ENCODE assay signal across 18 cellular contexts in genomic region chr17:78710607-78711006, GRCh38.
DNase-seq lines count a peak whose midpoint lies in the region; ATAC-seq and TF ChIP-seq lines count a peak whose summit lies in the region.
"Had no signal": no experiment of that assay in that cellular context is flagged by ENCODE, and none has a peak within 500 bp of the region (broad histone marks: within the 10 kb centered on the region; RNA-seq: fewer than 3 reads in every experiment).

No MANE protein-coding gene starts in this region.

- H3K4me2 ChIP-seq in KMS-11, result no peak overlapping the region

- peaks cover 84% of the 10 kb centered on the region for H3K79me2 ChIP-seq in KMS-11 (ENCODE audit: insufficient read depth, low read depth)

- H3K4me1 ChIP-seq in KMS-11 (ENCODE audit: low read depth, poor library complexity, severe bottlenecking), result peaks cover 87% of the 10 kb centered on the region
- H3K4me1 ChIP-seq in vagina, result peaks cover 41% of the 10 kb centered on the region

- TF ChIP-seq CTCF in KMS-11 (conservative IDR thresholded peaks at IDR 0.05; ENCODE audit: low read depth, low read length) (no peak), vagina (IDR thresholded peaks at IDR 0.05) (no peak)

- H3K36me3 ChIP-seq in KMS-11 (ENCODE audit: insufficient read depth), result 0 out of 2 replicates have a peak, but pooled peaks cover 5% of the 10 kb centered on the region
- peaks cover 0 to 11% of the 10 kb centered on the region in 2 donors for H3K36me3 ChIP-seq in vagina

- H3K9ac ChIP-seq in KMS-11, result no peak overlapping the region

- H3K4me3 Mint-ChIP-seq in activated T-cell treated with anti-CD3 and anti-CD28 coated beads, Interleukin-2, amount 50 U/mL, for 72 hours, result peak overlapping the region; percentile 39 to 58
- H3K4me3 Mint-ChIP-seq in activated T-cell treated with anti-CD3 and anti-CD28 coated beads, Interleukin-2, amount 50 U/mL, for 4 hours, result no peak overlapping the region
- H3K4me3 Mint-ChIP-seq in activated naive CD8-positive, alpha-beta T cell treated with anti-CD3 and anti-CD28 coated beads, Interleukin-2, amount 50 U/mL, for 24 hours, result peak overlapping the region; percentile 2
- H3K4me3 Mint-ChIP-seq in stimulated activated naive B cell treated with anti-CD40 and anti-IgM and Interleukin-4, amounts not matched to agents 10 μg/mL and 1 μg/mL and 100 μg/mL, for 72 hours, result peak overlapping the region; percentile 15 to 61
- H3K4me3 Mint-ChIP-seq: neural crest cell had no signal

- DNase-seq in activated T-cell treated with anti-CD3 and anti-CD28 coated beads, Interleukin-2, amount 50 U/mL, for 72 hours, result no peak
- DNase-seq in activated T-cell treated with anti-CD3 and anti-CD28 coated beads, Interleukin-2, amount 50 U/mL, for 4 hours, result no peak
- DNase-seq in activated naive CD8-positive, alpha-beta T cell treated with anti-CD3 and anti-CD28 coated beads, Interleukin-2, amount 50 U/mL, for 24 hours, result no peak
- DNase-seq in stimulated activated naive B cell treated with anti-CD40 and anti-IgM and Interleukin-4, amounts not matched to agents 10 μg/mL and 1 μg/mL and 100 μg/mL, for 72 hours, result no peak
- DNase-seq in vagina (ENCODE audit: extremely low spot score in 2 of 2), result no peak
- DNase-seq: aorta, Caco-2, islet precursor cell, mammary epithelial cell, MV-4-11, NCI-H2029 treated with DMSO at 0.1 percent for 48 hours, SHP77 treated with DMSO at 0.1 percent for 48 hours, T-helper 9 cell, upper lobe of left lung had no signal

- peaks cover 82% of the 10 kb centered on the region for H3K4me1 Mint-ChIP-seq in activated T-cell treated with anti-CD3 and anti-CD28 coated beads, Interleukin-2, amount 50 U/mL, for 72 hours (ENCODE audit: low read depth)
- peaks cover 69% of the 10 kb centered on the region for H3K4me1 Mint-ChIP-seq in activated T-cell treated with anti-CD3 and anti-CD28 coated beads, Interleukin-2, amount 50 U/mL, for 4 hours (ENCODE audit: low read depth)
- H3K4me1 Mint-ChIP-seq in activated naive CD8-positive, alpha-beta T cell treated with anti-CD3 and anti-CD28 coated beads, Interleukin-2, amount 50 U/mL, for 24 hours, result peaks cover 68% of the 10 kb centered on the region
- peaks cover 46 to 80% of the 10 kb centered on the region in 2 donors for H3K4me1 Mint-ChIP-seq in stimulated activated naive B cell treated with anti-CD40 and anti-IgM and Interleukin-4, amounts not matched to agents 10 μg/mL and 1 μg/mL and 100 μg/mL, for 72 hours

- H3K36me3 Mint-ChIP-seq in activated T-cell treated with anti-CD3 and anti-CD28 coated beads, Interleukin-2, amount 50 U/mL, for 72 hours (ENCODE audit: insufficient read depth in 2 of 2), result peaks cover 4 to 8% of the 10 kb centered on the region in 2 donors
- H3K36me3 Mint-ChIP-seq in activated T-cell treated with anti-CD3 and anti-CD28 coated beads, Interleukin-2, amount 50 U/mL, for 4 hours (ENCODE audit: insufficient read depth), result peaks cover 29% of the 10 kb centered on the region
- H3K36me3 Mint-ChIP-seq in activated naive CD8-positive, alpha-beta T cell treated with anti-CD3 and anti-CD28 coated beads, Interleukin-2, amount 50 U/mL, for 24 hours (ENCODE audit: low read depth), result peaks cover 15% of the 10 kb centered on the region
- peaks cover 40 to 50% of the 10 kb centered on the region in 2 donors for H3K36me3 Mint-ChIP-seq in stimulated activated naive B cell treated with anti-CD40 and anti-IgM and Interleukin-4, amounts not matched to agents 10 μg/mL and 1 μg/mL and 100 μg/mL, for 72 hours

- H2AFZ ChIP-seq in KMS-11 (ENCODE audit: low read depth), result no peak overlapping the region

- intact Hi-C loops in vagina (cut with DNase I), result no loop called here

- H3K27ac Mint-ChIP-seq in activated T-cell treated with anti-CD3 and anti-CD28 coated beads, Interleukin-2, amount 50 U/mL, for 72 hours, result peak overlapping the region; percentile 55
- peak overlapping the region; percentile 78 for H3K27ac Mint-ChIP-seq in activated naive CD8-positive, alpha-beta T cell treated with anti-CD3 and anti-CD28 coated beads, Interleukin-2, amount 50 U/mL, for 24 hours
- H3K27ac Mint-ChIP-seq in stimulated activated naive B cell treated with anti-CD40 and anti-IgM and Interleukin-4, amounts not matched to agents 10 μg/mL and 1 μg/mL and 100 μg/mL, for 72 hours, result peak overlapping the region; percentile 93

- ATAC-seq in activated T-cell treated with anti-CD3 and anti-CD28 coated beads, Interleukin-2, amount 50 U/mL, for 72 hours (replicated peaks in 1 of 2), result no peak
- no peak for ATAC-seq in activated T-cell treated with anti-CD3 and anti-CD28 coated beads, Interleukin-2, amount 50 U/mL, for 4 hours
- no peak for ATAC-seq in activated naive CD8-positive, alpha-beta T cell treated with anti-CD3 and anti-CD28 coated beads, Interleukin-2, amount 50 U/mL, for 24 hours
- no peak for ATAC-seq in stimulated activated naive B cell treated with anti-CD40 and anti-IgM and Interleukin-4, amounts not matched to agents 10 μg/mL and 1 μg/mL and 100 μg/mL, for 72 hours (replicated peaks)
- ATAC-seq in HG03196 (IDR thresholded peaks at IDR 0.05; ENCODE audit: unreplicated experiment), result no peak
- ATAC-seq in GM18517 (IDR thresholded peaks at IDR 0.05; ENCODE audit: unreplicated experiment), result no peak

- no peak overlapping the region for H3K4me3 ChIP-seq in KMS-11 (IDR thresholded peaks at IDR 0.05; ENCODE audit: insufficient read depth, low read depth, low read length)
- no peak overlapping the region for H3K4me3 ChIP-seq in vagina
- H3K4me3 ChIP-seq: upper lobe of left lung had no signal

- 0 out of 2 replicates have a peak, but pooled peaks cover 4% of the 10 kb centered on the region for H4K20me1 ChIP-seq in KMS-11 (ENCODE audit: insufficient read depth)

- H3K9me3 ChIP-seq in vagina, result no peaks in the 10 kb centered on the region
- H3K9me3 ChIP-seq: Caco-2, upper lobe of left lung had no signal

- no peak for TF ChIP-seq POLR2A in vagina (IDR thresholded peaks at IDR 0.05)

- no peaks in the 10 kb centered on the region for H3K27me3 Mint-ChIP-seq in activated T-cell treated with anti-CD3 and anti-CD28 coated beads, Interleukin-2, amount 50 U/mL, for 72 hours (ENCODE audit: low read depth)
- H3K27me3 Mint-ChIP-seq in activated T-cell treated with anti-CD3 and anti-CD28 coated beads, Interleukin-2, amount 50 U/mL, for 4 hours (ENCODE audit: low read depth), result no peaks in the 10 kb centered on the region
- no peaks in the 10 kb centered on the region for H3K27me3 Mint-ChIP-seq in activated naive CD8-positive, alpha-beta T cell treated with anti-CD3 and anti-CD28 coated beads, Interleukin-2, amount 50 U/mL, for 24 hours
- no peaks in the 10 kb centered on the region for H3K27me3 Mint-ChIP-seq in stimulated activated naive B cell treated with anti-CD40 and anti-IgM and Interleukin-4, amounts not matched to agents 10 μg/mL and 1 μg/mL and 100 μg/mL, for 72 hours

- H3K27ac ChIP-seq in KMS-11, result peak overlapping the region; percentile 3; the same call in 1 of the 2 replicates
- no peak overlapping the region for H3K27ac ChIP-seq in vagina

- no peaks in the 10 kb centered on the region for H3K9me3 Mint-ChIP-seq in activated T-cell treated with anti-CD3 and anti-CD28 coated beads, Interleukin-2, amount 50 U/mL, for 72 hours
- H3K9me3 Mint-ChIP-seq in activated T-cell treated with anti-CD3 and anti-CD28 coated beads, Interleukin-2, amount 50 U/mL, for 4 hours, result no peaks in the 10 kb centered on the region
- H3K9me3 Mint-ChIP-seq in activated naive CD8-positive, alpha-beta T cell treated with anti-CD3 and anti-CD28 coated beads, Interleukin-2, amount 50 U/mL, for 24 hours, result no peaks in the 10 kb centered on the region
- H3K9me3 Mint-ChIP-seq in stimulated activated naive B cell treated with anti-CD40 and anti-IgM and Interleukin-4, amounts not matched to agents 10 μg/mL and 1 μg/mL and 100 μg/mL, for 72 hours, result peaks cover 0 to 4% of the 10 kb centered on the region in 2 donors
- H3K9me3 Mint-ChIP-seq: neural crest cell had no signal

- H3K27me3 ChIP-seq in KMS-11 (ENCODE audit: insufficient read depth, low read depth), result no peaks in the 10 kb centered on the region
- no peaks in the 10 kb centered on the region for H3K27me3 ChIP-seq in vagina
- H3K27me3 ChIP-seq: upper lobe of left lung had no signal
